11 cellular contexts compared by ENCODE assay signal in genomic region chr1:46694676-46695075, GRCh38. TPM values are rescaled to one million over a fixed set of nuclear protein-coding genes. Genes with fewer than 3 reads are reported as not detected.
"Had no signal": no experiment of that assay in that cellular context is flagged by ENCODE, and none has a peak within 500 bp of the region (broad histone marks: within the 10 kb centered on the region; RNA-seq: fewer than 3 reads in every experiment).

No MANE protein-coding gene starts in this region.

RNA-seq across cellular contexts. Expression of gene TEX38, which starts 23.0 kb away (rescaled TPM):
- total RNA-seq: OCI-LY7, PC-3, PC-9, Peyer's patch, Right ventricle myocardium inferior, Right ventricle myocardium superior, RPMI7951, SJCRH30, SJSA1, SK-MEL-5, T-cell had no signal
